8 cellular contexts compared by ENCODE assay signal in the genomic region with DNA sequence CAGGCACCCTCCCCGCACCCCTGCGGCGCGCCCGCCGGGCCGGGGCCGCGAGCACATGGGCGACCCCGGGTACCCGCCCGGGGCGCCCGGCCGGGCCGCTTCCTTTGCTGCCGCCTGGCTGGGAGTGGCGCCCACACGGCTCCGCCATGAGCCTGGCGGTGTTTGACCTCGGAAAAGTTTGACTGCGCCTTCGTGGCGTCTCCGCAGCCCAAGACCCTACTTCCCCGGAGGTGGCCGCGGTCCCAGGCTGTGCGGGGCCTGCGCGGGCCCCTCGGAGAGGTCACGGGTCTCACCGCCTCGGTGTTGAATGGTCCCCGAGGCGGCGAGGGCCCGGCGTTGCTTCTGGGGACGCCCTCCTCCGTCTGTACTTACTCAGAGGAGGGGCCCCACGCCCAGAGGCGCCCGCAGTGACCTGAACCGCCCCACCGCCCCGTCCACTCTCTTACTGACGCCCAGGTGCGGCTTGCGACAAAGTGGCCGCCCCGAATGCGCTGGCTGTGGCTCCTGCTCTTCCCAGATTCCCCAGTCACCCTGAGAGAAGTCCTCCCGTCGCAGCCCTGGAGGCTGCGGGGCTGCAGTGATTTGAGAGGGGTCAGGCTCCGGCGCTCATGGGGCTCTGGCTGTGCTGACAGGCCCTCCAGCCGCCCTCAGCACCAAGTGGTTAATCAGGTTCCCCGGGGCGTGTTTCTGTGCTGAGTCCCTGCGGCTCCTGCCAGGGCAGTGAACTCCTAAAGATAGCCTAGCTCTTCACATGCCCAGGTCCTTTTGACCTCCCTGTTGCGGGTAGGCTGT. TPM values are rescaled to one million over a fixed set of nuclear protein-coding genes. Genes with fewer than 3 reads are reported as not detected.
DNase-seq lines count a peak whose midpoint lies in the region; ATAC-seq and TF ChIP-seq lines count a peak whose summit lies in the region.

No MANE protein-coding gene starts in this region.

- peak overlapping the region; percentile 28 for H2AFZ ChIP-seq in osteoblast (ENCODE audit: low read length)

- no peak for DNase-seq in AG04450 (ENCODE audit: low read depth, low spot score)
- peak; percentile 9 for DNase-seq in activated T-helper 1 cell treated with Interleukin-2 at 50 U/mL for 16 hours (ENCODE audit: low read depth)
- peak; percentile 95 for DNase-seq in osteoblast (ENCODE audit: insufficient read length, low spot score, missing footprints)
- no peak for DNase-seq in SW 1271 (lab: John Stamatoyannopoulos, UW)
- DNase-seq in kidney glomerular epithelial cell (lab: John Stamatoyannopoulos, UW) = no peak

- WGBS in gastroesophageal sphincter (ENCODE audit: low coverage in 1 of 2), 2 donors = 5% methylated on average over 4 of the region's 66 CpGs; no CpG with 5 or more reads in 1 of the 2 donors

- peak; percentile 10 to 15 for TF ChIP-seq POLR2A in gastroesophageal sphincter (IDR thresholded peaks at IDR 0.05)

- TF ChIP-seq CTCF in AG04450 (IDR thresholded peaks at IDR 0.05; ENCODE audit: low read depth, low read length) = no peak
- TF ChIP-seq CTCF in gastroesophageal sphincter (IDR thresholded peaks at IDR 0.05) = peak in 1 of 4 experiments; percentile 41
- TF ChIP-seq CTCF in osteoblast (IDR thresholded peaks at IDR 0.05; ENCODE audit: extremely low read depth, low read depth, low read length) = no peak

- H3K27ac ChIP-seq in AG04450 (ENCODE audit: low read depth, low read length) (peak overlapping the region; percentile 21), gastroesophageal sphincter (peak overlapping the region; percentile 35 to 95 (median 92)), osteoblast (ENCODE audit: low read depth, low read length) (peak overlapping the region; percentile 4)

- TF ChIP-seq RAD21 in Ishikawa (IDR thresholded peaks at IDR 0.05; ENCODE audit: low read depth) = no peak; the same call in 1 of the 2 replicates

- ATAC-seq in GM18867 (IDR thresholded peaks at IDR 0.05; ENCODE audit: unreplicated experiment) = peak; percentile 24
- ATAC-seq in gastroesophageal sphincter = no peak

- H3K79me2 ChIP-seq in osteoblast (ENCODE audit: insufficient read depth, low read length) = peaks cover 81% of the 10 kb centered on the region

- H3K36me3 ChIP-seq in gastroesophageal sphincter (peaks cover 0 to 40% of the 10 kb centered on the region in 2 donors), osteoblast (ENCODE audit: insufficient read depth, low read length) (peaks cover 36% of the 10 kb centered on the region)

- 0 out of 2 replicates have a peak, but pooled peaks have one; percentile 25 for TF ChIP-seq EP300 in Ishikawa (IDR thresholded peaks at IDR 0.05; ENCODE audit: borderline replicate concordance)
- TF ChIP-seq EP300 in gastroesophageal sphincter (IDR thresholded peaks at IDR 0.05) = no peak

- peak overlapping the region; percentile 79 for H3K4me2 ChIP-seq in osteoblast (ENCODE audit: insufficient read depth, low read length)

- H3K9me3 ChIP-seq in AG04450 (ENCODE audit: control insufficient read depth, insufficient read depth, low read length) (no peaks in the 10 kb centered on the region; the same call in 1 of the 2 replicates), gastroesophageal sphincter (no peaks in the 10 kb centered on the region), osteoblast (ENCODE audit: low read depth, low read length) (no peaks in the 10 kb centered on the region)

- peak overlapping the region; percentile 64 for H3K4me3 ChIP-seq in AG04450 (ENCODE audit: low read depth, low read length)
- H3K4me3 ChIP-seq in gastroesophageal sphincter = peak overlapping the region; percentile 37 to 71
- peak overlapping the region; percentile 77 for H3K4me3 ChIP-seq in osteoblast (ENCODE audit: insufficient read depth, low read length)

- H3K27me3 ChIP-seq in AG04450 (ENCODE audit: control insufficient read depth, insufficient read depth, low read length) (no peaks in the 10 kb centered on the region), gastroesophageal sphincter (no peaks in the 10 kb centered on the region), osteoblast (ENCODE audit: insufficient read depth, low read length) (no peaks in the 10 kb centered on the region)

- peaks cover 16% of the 10 kb centered on the region for H4K20me1 ChIP-seq in osteoblast (ENCODE audit: insufficient read depth, low read length)

- CTCF ChIA-PET in AG04450 (lab: Charles Lee) = no interaction called here

- H3K4me1 ChIP-seq in gastroesophageal sphincter (peaks cover 0 to 71% (median 29%) of the 10 kb centered on the region in 3 donors), osteoblast (ENCODE audit: insufficient read depth, low read length) (peaks cover 27% of the 10 kb centered on the region)

- POLR2A ChIA-PET in AG04450 (lab: Yijun Ruan, JAX) = no interaction called here

TF ChIP-seq in Ishikawa, 13 proteins besides CTCF, POLR2A, EP300 and RAD21:
- TF ChIP-seq CEBPB (IDR thresholded peaks at IDR 0.05) (no peak), FOXM1 (IDR thresholded peaks at IDR 0.05; ENCODE audit: borderline replicate concordance, low read depth) (no peak), TAF1 (IDR thresholded peaks at IDR 0.05; ENCODE audit: low read depth) (0 out of 2 replicates have a peak, but pooled peaks have one; percentile 27), CREB1 (IDR thresholded peaks at IDR 0.05; ENCODE audit: low read depth) (no peak), YY1 (IDR thresholded peaks at IDR 0.05; ENCODE audit: low read depth) (0 out of 2 replicates have a peak, but pooled peaks have one; percentile 9), EGR1 (IDR thresholded peaks at IDR 0.05) (no peak), TCF12 (IDR thresholded peaks at IDR 0.05; ENCODE audit: low read depth) (no peak), NFIC (IDR thresholded peaks at IDR 0.05) (no peak), ZBTB7A (IDR thresholded peaks at IDR 0.05; ENCODE audit: low read depth) (no peak; the same call in 1 of the 2 replicates), USF1 (IDR thresholded peaks at IDR 0.05) (no peak), MAX (IDR thresholded peaks at IDR 0.05) (peak; percentile 35; the same call in 1 of the 2 replicates), TEAD4 (IDR thresholded peaks at IDR 0.05) (no peak)
- TF ChIP-seq, protein P1, sequence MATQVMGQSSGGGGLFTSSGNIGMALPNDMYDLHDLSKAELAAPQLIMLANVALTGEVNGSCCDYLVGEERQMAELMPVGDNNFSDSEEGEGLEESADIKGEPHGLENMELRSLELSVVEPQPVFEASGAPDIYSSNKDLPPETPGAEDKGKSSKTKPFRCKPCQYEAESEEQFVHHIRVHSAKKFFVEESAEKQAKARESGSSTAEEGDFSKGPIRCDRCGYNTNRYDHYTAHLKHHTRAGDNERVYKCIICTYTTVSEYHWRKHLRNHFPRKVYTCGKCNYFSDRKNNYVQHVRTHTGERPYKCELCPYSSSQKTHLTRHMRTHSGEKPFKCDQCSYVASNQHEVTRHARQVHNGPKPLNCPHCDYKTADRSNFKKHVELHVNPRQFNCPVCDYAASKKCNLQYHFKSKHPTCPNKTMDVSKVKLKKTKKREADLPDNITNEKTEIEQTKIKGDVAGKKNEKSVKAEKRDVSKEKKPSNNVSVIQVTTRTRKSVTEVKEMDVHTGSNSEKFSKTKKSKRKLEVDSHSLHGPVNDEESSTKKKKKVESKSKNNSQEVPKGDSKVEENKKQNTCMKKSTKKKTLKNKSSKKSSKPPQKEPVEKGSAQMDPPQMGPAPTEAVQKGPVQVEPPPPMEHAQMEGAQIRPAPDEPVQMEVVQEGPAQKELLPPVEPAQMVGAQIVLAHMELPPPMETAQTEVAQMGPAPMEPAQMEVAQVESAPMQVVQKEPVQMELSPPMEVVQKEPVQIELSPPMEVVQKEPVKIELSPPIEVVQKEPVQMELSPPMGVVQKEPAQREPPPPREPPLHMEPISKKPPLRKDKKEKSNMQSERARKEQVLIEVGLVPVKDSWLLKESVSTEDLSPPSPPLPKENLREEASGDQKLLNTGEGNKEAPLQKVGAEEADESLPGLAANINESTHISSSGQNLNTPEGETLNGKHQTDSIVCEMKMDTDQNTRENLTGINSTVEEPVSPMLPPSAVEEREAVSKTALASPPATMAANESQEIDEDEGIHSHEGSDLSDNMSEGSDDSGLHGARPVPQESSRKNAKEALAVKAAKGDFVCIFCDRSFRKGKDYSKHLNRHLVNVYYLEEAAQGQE (IDR thresholded peaks at IDR 0.05; ENCODE audit: low read depth) = no peak

RNA-seq across cellular contexts. Expression of gene KMT5A, which starts 5.8 kb away (rescaled TPM):
- polyA plus RNA-seq in AG04450 (2011; rRNA removed) = 26.5 and 30.6 TPM in 2 replicates
- 17.6 and 22.2 TPM in 2 replicates for polyA minus RNA-seq in AG04450 (2011; rRNA and poly(A)+ RNA removed)
- total RNA-seq in gastroesophageal sphincter = 100 to 1,000 TPM in 1 of 4 donors, 10 to 100 TPM in 3; 46.1 to 126 (median 54.8) TPM
- 49.6 and 51.0 TPM in 2 replicates for total RNA-seq in osteoblast

RNA-seq across cellular contexts. Expression of gene SBNO1, which starts 25.1 kb away (rescaled TPM):
- 12.6 and 16.0 TPM in 2 replicates for polyA plus RNA-seq in AG04450 (2011; rRNA removed)
- 19.3 and 28.0 TPM in 2 replicates for polyA minus RNA-seq in AG04450 (2011; rRNA and poly(A)+ RNA removed)
- total RNA-seq in gastroesophageal sphincter (10 to 100 TPM; 25.3 to 35.7 (median 33.2) TPM), osteoblast (28.6 and 30.4 TPM in 2 replicates)

RNA-seq across cellular contexts. Expression of gene RILPL2, which starts 46.7 kb away (rescaled TPM):
- 2.9 and 3.3 TPM in 2 replicates for polyA plus RNA-seq in AG04450 (2011; rRNA removed)
- polyA minus RNA-seq in AG04450 (2011; rRNA and poly(A)+ RNA removed) = 0.92 and 1.2 TPM in 2 replicates
- total RNA-seq in gastroesophageal sphincter = 1 to 10 TPM; 6.2 to 9.2 (median 7.9) TPM
- 5.1 and 5.3 TPM in 2 replicates for total RNA-seq in osteoblast

Comparison
In these comparisons a context has a peak if more than half of its experiments do, and no peak if none do; other contexts are left out.
1. DNase-seq: peak in activated T-helper 1 cell treated with Interleukin-2 at 50 U/mL for 16 hours (single experiment) and osteoblast (single experiment); none in AG04450 (single experiment), SW 1271 (0 of 2) and kidney glomerular epithelial cell (single experiment).
2. H3K27ac ChIP-seq: peak in every context shown above with its lines; median percentile 92 in gastroesophageal sphincter; 21 in AG04450; 4 in osteoblast.
3. Peak in every context shown above with its lines, with median percentiles within 50 percentile points of each other: H3K4me3 ChIP-seq.